16 cellular contexts compared by ENCODE assay signal in the genomic region with DNA sequence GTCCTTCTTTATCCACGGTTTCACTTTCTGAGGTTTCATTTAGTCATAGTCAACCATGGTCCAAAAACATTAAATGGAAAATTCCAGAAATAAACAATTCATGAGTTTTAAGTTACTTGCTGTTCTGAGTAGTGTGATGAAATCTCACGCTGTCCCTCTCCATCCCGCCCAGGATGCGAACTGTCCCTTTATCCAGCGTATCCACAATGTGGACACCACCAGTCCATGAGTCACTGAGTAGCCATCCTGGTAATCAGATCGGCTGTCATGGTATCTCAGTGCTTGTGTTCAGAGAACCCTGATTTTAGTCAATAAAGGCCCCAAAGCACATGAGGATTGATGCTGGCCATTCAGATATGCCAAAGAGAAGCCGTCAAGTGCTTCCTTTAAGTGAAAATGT. TPM values are rescaled to one million over a fixed set of nuclear protein-coding genes. Genes with fewer than 3 reads are reported as not detected.
DNase-seq lines count a peak whose midpoint lies in the region; ATAC-seq and TF ChIP-seq lines count a peak whose summit lies in the region.
"Had no signal": no experiment of that assay in that cellular context is flagged by ENCODE, and none has a peak within 500 bp of the region (broad histone marks: within the 10 kb centered on the region; RNA-seq: fewer than 3 reads in every experiment).

No MANE protein-coding gene starts in this region.

- POLR2A ChIA-PET in HEK293T (lab: Yijun Ruan, JAX): no interaction called here

- CTCF ChIA-PET in HEK293T (lab: Yijun Ruan, JAX): no interaction called here

- H3K4me3 ChIP-seq in SJCRH30: no peak overlapping the region
- H3K4me3 ChIP-seq in brain microvascular endothelial cell (ENCODE audit: low read depth, low read length): no peak overlapping the region
- H3K4me3 ChIP-seq: A549, cardiac muscle cell, transverse colon had no signal

- in situ Hi-C loops in brain microvascular endothelial cell (cut with HindIII; ENCODE audit: low pct_ligation_motif_present, low sequenced_read_pairs): no loop called here

- H3K27ac Mint-ChIP-seq in activated CD4-positive, alpha-beta T cell treated with anti-CD3 and anti-CD28 coated beads, Interleukin-2, amount 10 ng/mL, durations not matched to agents 24 days and 14 days: peak overlapping the region; percentile 77
- H3K27ac Mint-ChIP-seq in natural killer cell treated with Interleukin-12 subunit alpha and Interleukin-12 subunit beta and Interleukin-15 and Interleukin-18, amount 100 ng/mL, for 72 hours: peak overlapping the region; percentile 99 to 100

- H3K27ac ChIP-seq in SJCRH30 (no peak overlapping the region), brain microvascular endothelial cell (no peak overlapping the region)
- H3K27ac ChIP-seq: A549, cardiac muscle cell, RWPE1, transverse colon had no signal

- no peak for TF ChIP-seq CTCF in brain microvascular endothelial cell (IDR thresholded peaks at IDR 0.05; ENCODE audit: low read depth, low read length, missing control alignments)

- H3K36me3 ChIP-seq in SJCRH30 (no peaks in the 10 kb centered on the region), brain microvascular endothelial cell (replicated peaks) (peaks cover 6% of the 10 kb centered on the region)
- H3K36me3 ChIP-seq: cardiac muscle cell had no signal

- intact Hi-C loops in activated CD4-positive, alpha-beta T cell treated with anti-CD3 and anti-CD28 coated beads, Interleukin-2, amount 10 ng/mL, durations not matched to agents 24 days and 14 days (cut with micrococcal nuclease): no loop called here

- no peaks in the 10 kb centered on the region for H3K9me3 ChIP-seq in SJCRH30 (replicated peaks)
- H3K9me3 ChIP-seq: A549, transverse colon had no signal

- H3K27me3 ChIP-seq in SJCRH30 (no peaks in the 10 kb centered on the region), brain microvascular endothelial cell (replicated peaks) (no peaks in the 10 kb centered on the region)
- H3K27me3 ChIP-seq: cardiac muscle cell, transverse colon had no signal

- peaks cover 11% of the 10 kb centered on the region for H3K9me3 Mint-ChIP-seq in activated CD4-positive, alpha-beta T cell treated with anti-CD3 and anti-CD28 coated beads, Interleukin-2, amount 10 ng/mL, durations not matched to agents 24 days and 14 days
- no peaks in the 10 kb centered on the region for H3K9me3 Mint-ChIP-seq in natural killer cell treated with Interleukin-12 subunit alpha and Interleukin-12 subunit beta and Interleukin-15 and Interleukin-18, amount 100 ng/mL, for 72 hours

- H3K4me1 Mint-ChIP-seq in activated CD4-positive, alpha-beta T cell treated with anti-CD3 and anti-CD28 coated beads, Interleukin-2, amount 10 ng/mL, durations not matched to agents 24 days and 14 days: peaks cover 81% of the 10 kb centered on the region
- H3K4me1 Mint-ChIP-seq in natural killer cell treated with Interleukin-12 subunit alpha and Interleukin-12 subunit beta and Interleukin-15 and Interleukin-18, amount 100 ng/mL, for 72 hours (ENCODE audit: low read depth in 2 of 2): peaks cover 66 to 83% of the 10 kb centered on the region in 2 donors

- DNase-seq in activated CD4-positive, alpha-beta T cell treated with anti-CD3 and anti-CD28 coated beads, Interleukin-2, amount 10 ng/mL, durations not matched to agents 24 days and 14 days: peak; percentile 56
- no peak for DNase-seq in activated CD4-positive, alpha-beta T cell treated with anti-CD3 and anti-CD28 coated beads, Interleukin-2, amount 50 U/mL, for 48 hours
- DNase-seq in SJCRH30: peak; percentile 24 to 26
- DNase-seq in brain microvascular endothelial cell: peak; percentile 81
- DNase-seq in natural killer cell treated with Interleukin-12 subunit alpha and Interleukin-12 subunit beta and Interleukin-15 and Interleukin-18, amount 100 ng/mL, for 72 hours (ENCODE audit: low spot score): no peak
- DNase-seq in HEK293T (ENCODE audit: extremely low spot score): no peak
- DNase-seq in retina: no peak
- DNase-seq: hypothalamus, KG1, NCI-H187, NCI-H69, transverse colon had no signal

- H3K4me1 ChIP-seq in SJCRH30: peaks cover 8% of the 10 kb centered on the region; the same call in 1 of the 2 replicates
- H3K4me1 ChIP-seq: A549 had no signal

- ATAC-seq in natural killer cell treated with Interleukin-12 subunit alpha and Interleukin-12 subunit beta and Interleukin-15 and Interleukin-18, amount 100 ng/mL, for 72 hours: no peak
- ATAC-seq in HG02588 (IDR thresholded peaks at IDR 0.05; ENCODE audit: unreplicated experiment): no peak
- ATAC-seq: A549 had no signal

- H3K36me3 Mint-ChIP-seq in activated CD4-positive, alpha-beta T cell treated with anti-CD3 and anti-CD28 coated beads, Interleukin-2, amount 10 ng/mL, durations not matched to agents 24 days and 14 days (ENCODE audit: low read depth): peaks cover 63% of the 10 kb centered on the region
- H3K36me3 Mint-ChIP-seq in natural killer cell treated with Interleukin-12 subunit alpha and Interleukin-12 subunit beta and Interleukin-15 and Interleukin-18, amount 100 ng/mL, for 72 hours: peaks cover 47% of the 10 kb centered on the region

- peak overlapping the region; percentile 92 for H3K4me3 Mint-ChIP-seq in activated CD4-positive, alpha-beta T cell treated with anti-CD3 and anti-CD28 coated beads, Interleukin-2, amount 10 ng/mL, durations not matched to agents 24 days and 14 days
- H3K4me3 Mint-ChIP-seq in natural killer cell treated with Interleukin-12 subunit alpha and Interleukin-12 subunit beta and Interleukin-15 and Interleukin-18, amount 100 ng/mL, for 72 hours: peak overlapping the region; percentile 20

- no peaks in the 10 kb centered on the region for H3K27me3 Mint-ChIP-seq in activated CD4-positive, alpha-beta T cell treated with anti-CD3 and anti-CD28 coated beads, Interleukin-2, amount 10 ng/mL, durations not matched to agents 24 days and 14 days
- H3K27me3 Mint-ChIP-seq in natural killer cell treated with Interleukin-12 subunit alpha and Interleukin-12 subunit beta and Interleukin-15 and Interleukin-18, amount 100 ng/mL, for 72 hours: no peaks in the 10 kb centered on the region

TF ChIP-seq in HEK293T, 16 proteins besides CTCF, POLR2A, EP300 and RAD21:
- TF ChIP-seq FOXM1 (IDR thresholded peaks at IDR 0.05; ENCODE audit: borderline replicate concordance) (no peak), ZNF384 (IDR thresholded peaks at IDR 0.05) (no peak), SP1 (IDR thresholded peaks at IDR 0.05) (no peak), FOXA1 (IDR thresholded peaks at IDR 0.05) (no peak), ELF4 (IDR thresholded peaks at IDR 0.05) (no peak), L3MBTL2 (conservative IDR thresholded peaks at IDR 0.05) (no peak)

RNA-seq across cellular contexts. Expression of a gene that starts 3.7 kb away (rescaled TPM):
- 48.9 and 49.1 TPM in 2 replicates for total RNA-seq in activated CD4-positive, alpha-beta T cell treated with anti-CD3 and anti-CD28 coated beads, Interleukin-2, amount 10 ng/mL, durations not matched to agents 24 days and 14 days
- 2.9 and 3.7 TPM in 2 replicates for total RNA-seq in SJCRH30 (2014; rRNA removed; shearing (Covaris generic))
- 10 to 100 TPM; 36.8 to 54.0 TPM for total RNA-seq in natural killer cell treated with Interleukin-12 subunit alpha and Interleukin-12 subunit beta and Interleukin-15 and Interleukin-18, amount 100 ng/mL, for 72 hours

Comparison
In these comparisons a context has a peak if more than half of its experiments do, and no peak if none do; other contexts are left out.
1. DNase-seq: peak in activated CD4-positive, alpha-beta T cell treated with anti-CD3 and anti-CD28 coated beads, Interleukin-2, amount 10 ng/mL, durations not matched to agents 24 days and 14 days (single experiment), SJCRH30 (2 of 2) and brain microvascular endothelial cell (single experiment); none in activated CD4-positive, alpha-beta T cell treated with anti-CD3 and anti-CD28 coated beads, Interleukin-2, amount 50 U/mL, for 48 hours (0 of 2), natural killer cell treated with Interleukin-12 subunit alpha and Interleukin-12 subunit beta and Interleukin-15 and Interleukin-18, amount 100 ng/mL, for 72 hours (single experiment), HEK293T (single experiment) and retina (single experiment).